11 cellular contexts compared by ENCODE assay signal in the genomic region with DNA sequence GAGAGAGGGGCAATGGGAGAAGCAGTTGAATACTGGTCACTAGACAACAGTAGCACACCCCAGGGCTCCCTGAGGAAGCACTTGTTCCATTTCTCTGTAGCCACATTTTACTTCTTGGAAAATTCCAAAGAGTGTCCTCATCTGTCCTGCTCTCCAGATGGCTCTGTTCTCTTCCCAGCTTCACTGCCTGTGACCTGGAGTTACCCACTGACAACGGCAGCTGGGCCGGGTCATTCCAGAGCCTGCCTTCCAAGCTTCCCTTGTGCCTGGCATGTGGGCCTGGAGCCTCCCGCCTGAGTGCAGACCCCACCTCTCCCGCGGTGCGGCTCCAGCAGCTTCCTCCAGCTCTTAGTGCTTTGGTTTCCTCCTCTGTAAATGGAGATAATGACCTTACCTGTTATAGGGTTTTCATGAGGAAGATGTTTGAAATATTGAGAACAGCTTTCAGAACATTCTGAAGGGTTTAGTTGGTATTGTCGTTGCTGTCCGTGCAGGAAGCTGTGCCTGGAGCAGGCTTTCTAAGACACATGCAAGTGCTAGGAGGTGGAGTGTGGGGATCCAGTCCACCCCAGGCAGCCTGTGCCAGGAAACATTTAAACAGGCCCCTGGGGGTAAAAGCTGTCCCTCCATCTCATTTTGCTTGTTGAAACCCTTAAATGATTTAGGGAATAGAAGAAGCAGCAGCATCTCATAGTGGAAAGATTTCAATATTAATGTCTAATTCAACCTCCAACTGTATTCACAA. TPM values are rescaled to one million over a fixed set of nuclear protein-coding genes. Genes with fewer than 3 reads are reported as not detected.
DNase-seq lines count a peak whose midpoint lies in the region; ATAC-seq and TF ChIP-seq lines count a peak whose summit lies in the region.
"Had no signal": no experiment of that assay in that cellular context is flagged by ENCODE, and none has a peak within 500 bp of the region (broad histone marks: within the 10 kb centered on the region; RNA-seq: fewer than 3 reads in every experiment).

No MANE protein-coding gene starts in this region.

- peak overlapping the region; percentile 92 to 99 (median 98) for H3K27ac Mint-ChIP-seq in naive thymus-derived CD8-positive, alpha-beta T cell
- no peak overlapping the region for H3K27ac Mint-ChIP-seq in GM23338

- H3K27me3 Mint-ChIP-seq in naive thymus-derived CD8-positive, alpha-beta T cell = no peaks in the 10 kb centered on the region
- peaks cover 30% of the 10 kb centered on the region for H3K27me3 Mint-ChIP-seq in GM23338 (ENCODE audit: insufficient read depth, low read depth, poor library complexity)

- TF ChIP-seq POLR2A in HCT116 (IDR thresholded peaks at IDR 0.05; ENCODE audit: borderline replicate concordance, extremely low read depth, insufficient read depth, insufficient read length) = no peak

- H3K27ac ChIP-seq in HCT116 (ENCODE audit: low read depth, low read length) (no peak overlapping the region), colonic mucosa (no peak overlapping the region), GM23338 (ENCODE audit: low read depth) (no peak overlapping the region)

- peak overlapping the region; percentile 84 to 94 (median 90) for H3K4me3 Mint-ChIP-seq in naive thymus-derived CD8-positive, alpha-beta T cell
- no peak overlapping the region for H3K4me3 Mint-ChIP-seq in GM23338

- CTCF ChIA-PET in HCT116 (lab: Charles Lee) = interaction anchor here (1.5 to 3.1 kb wide), 5 partner anchors 9 to 220 kb away, joined by 4 to 25 read pairs (median 5); no protein-coding TSS in a partner anchor

- H3K79me2 ChIP-seq in HCT116 (ENCODE audit: insufficient read depth, low read length) (no peaks in the 10 kb centered on the region), GM23338 (replicated peaks; ENCODE audit: insufficient read depth) (no peaks in the 10 kb centered on the region)

- intact Hi-C loops in HCT116 (cut with micrococcal nuclease) = loop anchor here (10.0 kb wide), 1 partner anchor 219 kb away; a partner anchor contains a TSS
- intact Hi-C loops in colonic mucosa (cut with DNase I) = loop anchor here (10.0 kb wide), 1 partner anchor 59 kb away; no protein-coding TSS in a partner anchor

- H3K4me1 ChIP-seq in HCT116 (ENCODE audit: control insufficient read depth in 1 of 2, insufficient read depth in 2 of 2, low read length in 2 of 2) (peaks cover 13 to 27% of the 10 kb centered on the region in 2 experiments), colonic mucosa (no peaks in the 10 kb centered on the region), GM23338 (ENCODE audit: insufficient read depth) (no peaks in the 10 kb centered on the region)

- H3F3A ChIP-seq in GM23338 (replicated peaks; ENCODE audit: low read depth) = no peaks in the 10 kb centered on the region

- peak; percentile 28 for DNase-seq in AG10803 (ENCODE audit: low read depth)
- DNase-seq in HCT116 (ENCODE audit: low read depth, low spot score) = no peak
- no peak for DNase-seq in colonic mucosa
- peak in 1 of 10 donors; percentile 36 for DNase-seq in naive thymus-derived CD8-positive, alpha-beta T cell
- no peak for DNase-seq in GM23338 (ENCODE audit: low spot score)
- DNase-seq in HuH-7 (ENCODE audit: low spot score) = no peak
- DNase-seq in NK-92 treated with Interleukin-12 subunit alpha and Interleukin-12 subunit beta, amount 100 ng/mL, for 24 hours (lab: John Stamatoyannopoulos, UW) = no peak
- DNase-seq: DMS153 had no signal

- no peaks in the 10 kb centered on the region for H3K9me3 Mint-ChIP-seq in naive thymus-derived CD8-positive, alpha-beta T cell
- peaks cover 10% of the 10 kb centered on the region; the same call in 2 of the 3 replicates for H3K9me3 Mint-ChIP-seq in GM23338

- no TSS peak for BruUV-seq in HCT116 (replicated peaks; lab: Mats Ljungman, UMichigan)

- POLR2A ChIA-PET in HCT116 (lab: Charles Lee) = interaction anchor here (2.1 kb wide), 1 partner anchor 96 kb away, joined by 5 read pairs; a partner anchor contains a TSS
- POLR2A ChIA-PET in naive thymus-derived CD8-positive, alpha-beta T cell (lab: Charles Lee) = interaction anchor here (0.6 to 5.3 kb wide), 17 partner anchors 11 to 290 kb away, joined by 3 to 125 read pairs (median 5); a partner anchor contains a TSS

- peak overlapping the region; percentile 97 for H3K4me2 ChIP-seq in HCT116 (ENCODE audit: low read length)
- H3K4me2 ChIP-seq in GM23338 = no peak overlapping the region

- no peak overlapping the region for H3K4me3 ChIP-seq in AG10803 (ENCODE audit: low read length)
- no peak overlapping the region; a peak in 1 of 4 replicates for H3K4me3 ChIP-seq in HCT116 (replicated peaks in 1 of 2; ENCODE audit: low read depth in 1 of 2, low read length in 2 of 2)
- H3K4me3 ChIP-seq in colonic mucosa = no peak overlapping the region
- H3K4me3 ChIP-seq in GM23338 = no peak overlapping the region

- ATAC-seq in HCT116 = no peak
- ATAC-seq in naive thymus-derived CD8-positive, alpha-beta T cell = no peak
- no peak for ATAC-seq in GM23338
- no peak for ATAC-seq in GM21390 (IDR thresholded peaks at IDR 0.05; ENCODE audit: unreplicated experiment)

- H3K36me3 ChIP-seq in HCT116 (ENCODE audit: control insufficient read depth in 1 of 2, insufficient read depth in 2 of 2, low read length in 2 of 2) (no peaks in the 10 kb centered on the region), colonic mucosa (no peaks in the 10 kb centered on the region), GM23338 (ENCODE audit: insufficient read depth) (no peaks in the 10 kb centered on the region)

- H3K9me3 ChIP-seq in HCT116 (ENCODE audit: control insufficient read depth in 1 of 2, insufficient read depth in 1 of 2, low read depth in 1 of 2, low read length in 2 of 2) (no peaks in the 10 kb centered on the region), colonic mucosa (no peaks in the 10 kb centered on the region)

- H3K27me3 ChIP-seq in HCT116 (ENCODE audit: insufficient read depth, low read length) = no peaks in the 10 kb centered on the region
- H3K27me3 ChIP-seq in colonic mucosa = no peaks in the 10 kb centered on the region
- peaks cover 26% of the 10 kb centered on the region for H3K27me3 ChIP-seq in GM23338 (ENCODE audit: insufficient read depth)

- H3K4me1 Mint-ChIP-seq in naive thymus-derived CD8-positive, alpha-beta T cell = peaks cover 19 to 35% (median 31%) of the 10 kb centered on the region in 4 donors
- H3K4me1 Mint-ChIP-seq in GM23338 = peaks cover 3% of the 10 kb centered on the region; the same call in 1 of the 3 replicates

- no peaks in the 10 kb centered on the region for H3K36me3 Mint-ChIP-seq in naive thymus-derived CD8-positive, alpha-beta T cell
- no peaks in the 10 kb centered on the region for H3K36me3 Mint-ChIP-seq in GM23338 (ENCODE audit: low read depth)

- RAD21 ChIA-PET in HCT116 (lab: Charles Lee; ENCODE audit: low non-redundant PET in 1 of 2, low total read pairs in 2 of 2, uncharacterized antibody in 2 of 2, unreplicated experiment in 2 of 2) = no interaction called here

- H2AFZ ChIP-seq in HCT116 (ENCODE audit: low read depth, low read length, poor library complexity, severe bottlenecking) = no peak overlapping the region
- H2AFZ ChIP-seq in GM23338 = no peak overlapping the region

- TF ChIP-seq CTCF in AG10803 (conservative IDR thresholded peaks at IDR 0.05; ENCODE audit: low read length) (no peak), HCT116 (IDR thresholded peaks at IDR 0.05 in 2 of 3, conservative IDR thresholded peaks at IDR 0.05 in 1 of 3; ENCODE audit: borderline replicate concordance in 1 of 3, insufficient read depth in 1 of 3, low read depth in 2 of 3, low read length in 2 of 3) (no peak), colonic mucosa (IDR thresholded peaks at IDR 0.05) (no peak), GM23338 (conservative IDR thresholded peaks at IDR 0.05; ENCODE audit: low read depth in 2 of 2) (no peak)

- TF ChIP-seq RAD21 in HCT116 (IDR thresholded peaks at IDR 0.05; ENCODE audit: low read depth) = no peak

- H3K9me2 ChIP-seq in HCT116 (ENCODE audit: insufficient read depth) (no peaks in the 10 kb centered on the region), GM23338 (ENCODE audit: insufficient read depth) (no peaks in the 10 kb centered on the region)

- H3K9ac ChIP-seq in HCT116 (ENCODE audit: low read length) = peak overlapping the region; percentile 60; the same call in 1 of the 2 replicates
- H3K9ac ChIP-seq in colonic mucosa (ENCODE audit: low read depth in 2 of 2, low read length in 2 of 2) = peak overlapping the region; percentile 24 to 76

- H4K20me1 ChIP-seq in HCT116 (ENCODE audit: insufficient read depth) = no peaks in the 10 kb centered on the region
- no peaks in the 10 kb centered on the region for H4K20me1 ChIP-seq in GM23338 (replicated peaks; ENCODE audit: insufficient read depth)

TF ChIP-seq in HCT116, 20 proteins besides CTCF, POLR2A, EP300 and RAD21 (continues in another document):
- no peak for TF ChIP-seq FOSL1 (IDR thresholded peaks at IDR 0.05; ENCODE audit: low read depth)

TF ChIP-seq in GM23338, 12 proteins besides CTCF, POLR2A, EP300 and RAD21 (continues in another document):
- TF ChIP-seq JUNB (IDR thresholded peaks at IDR 0.05; ENCODE audit: unreplicated experiment) (no peak), NANOG (IDR thresholded peaks at IDR 0.05; ENCODE audit: borderline replicate concordance) (no peak), EZH2 (IDR thresholded peaks at IDR 0.05; ENCODE audit: low read depth, unreplicated experiment) (no peak)

RNA-seq across cellular contexts. Expression of a gene that starts 24.8 kb away (rescaled TPM):
- total RNA-seq in HCT116 (2021; ENCODE audit: unreplicated experiment) = 1.0 TPM
- 2.1 and 2.3 TPM in 2 replicates for polyA plus RNA-seq in HCT116 (2012)
- total RNA-seq in colonic mucosa = 1 to 10 TPM; 1.3 to 1.7 TPM
- under 1 TPM; 0.52 to 0.69 TPM for total RNA-seq in naive thymus-derived CD8-positive, alpha-beta T cell
- polyA plus RNA-seq in naive thymus-derived CD8-positive, alpha-beta T cell = under 1 TPM; 0.21 to 0.47 (median 0.32) TPM
- total RNA-seq in GM23338 (2014; rRNA removed; shearing (Covaris generic)) = 0.27 TPM in 1 of 2 replicates, not detected in the other
- polyA plus RNA-seq in GM23338 (2016; fragmentation: Nextera tagmentation; extraction: Ambion mirVana) = 0.10 TPM in 1 of 2 replicates, not detected in the other
- total RNA-seq: fibroblast of lung had no signal
- polyA plus RNA-seq: fibroblast of lung had no signal

RNA-seq across cellular contexts. Expression of a gene that starts 32.0 kb away (rescaled TPM):
- total RNA-seq in HCT116 (2021; ENCODE audit: unreplicated experiment) = 3.6 TPM
- 4.2 and 5.2 TPM in 2 replicates for polyA plus RNA-seq in HCT116 (2012)
- 1 to 10 TPM in 1 of 2 donors, under 1 TPM in 1; 0.77 to 1.2 TPM for total RNA-seq in colonic mucosa
- total RNA-seq in naive thymus-derived CD8-positive, alpha-beta T cell = 1 to 10 TPM; 1.7 to 2.0 TPM
- polyA plus RNA-seq in naive thymus-derived CD8-positive, alpha-beta T cell = under 1 TPM; 0.18 to 0.23 (median 0.20) TPM
- total RNA-seq in GM23338 (2014; rRNA removed; shearing (Covaris generic)) = 1.6 and 2.1 TPM in 2 replicates
- 1.7 and 2.3 TPM in 2 replicates for polyA plus RNA-seq in GM23338 (2016; fragmentation: Nextera tagmentation; extraction: Ambion mirVana)
- total RNA-seq: fibroblast of lung had no signal

RNA-seq across cellular contexts. Expression of a gene that starts 34.7 kb away (rescaled TPM):
- not detected for total RNA-seq in HCT116 (2021; ENCODE audit: unreplicated experiment)
- not detected in 2 replicates for polyA plus RNA-seq in HCT116 (2012)
- under 1 TPM in 1 of 2 donors, not detected in 1; 0.37 TPM for total RNA-seq in colonic mucosa
- total RNA-seq in naive thymus-derived CD8-positive, alpha-beta T cell = not detected
- polyA plus RNA-seq in naive thymus-derived CD8-positive, alpha-beta T cell = not detected
- not detected in 2 replicates for total RNA-seq in GM23338 (2014; rRNA removed; shearing (Covaris generic))
- not detected in 2 replicates for polyA plus RNA-seq in GM23338 (2016; fragmentation: Nextera tagmentation; extraction: Ambion mirVana)
- total RNA-seq: fibroblast of lung, lung microvascular endothelial cell had no signal
- polyA plus RNA-seq: fibroblast of lung had no signal
